ENCODE assay signal across 1 cellular context in genomic region chr5:33440482-33441240, GRCh38.
TF ChIP-seq lines count a peak whose summit lies in the region.

Gene TARS1, plus strand, starts transcription at chr5:33440965. Its CDS starts 122 bp downstream, at chr5:33441087.

TF ChIP-seq in HepG2, 621 proteins besides CTCF, POLR2A, EP300 and RAD21 (continued from another document and continues in another):
- TF ChIP-seq HNF1A (IDR thresholded peaks at IDR 0.05; ENCODE audit: low read depth) = 0 out of 2 replicates have a peak, but pooled peaks have one; percentile 11
- TF ChIP-seq HNF1A (CRISPR knock-in tag; IDR thresholded peaks at IDR 0.05; ENCODE audit: borderline replicate concordance) = peak; percentile 68; the same call in 1 of the 2 replicates
- no peak for TF ChIP-seq PCBP2 (optimal IDR thresholded peaks at IDR 0.05; ENCODE audit: low read depth, low read length, poor library complexity, severe bottlenecking)
- 0 out of 2 replicates have a peak, but pooled peaks have one; percentile 6 for TF ChIP-seq HCFC1 (IDR thresholded peaks at IDR 0.05; ENCODE audit: low read depth, low read length)
- no peak; the same call in 1 of the 2 replicates for TF ChIP-seq MAF1 (CRISPR knock-in tag; IDR thresholded peaks at IDR 0.05; ENCODE audit: borderline replicate concordance)
- TF ChIP-seq ZNF383 (CRISPR knock-in tag; IDR thresholded peaks at IDR 0.05; ENCODE audit: borderline replicate concordance) = no peak
- TF ChIP-seq RBAK (CRISPR knock-in tag; IDR thresholded peaks at IDR 0.05) = no peak
- peak; percentile 69; the same call in 1 of the 2 replicates for TF ChIP-seq SPEN (CRISPR knock-in tag; IDR thresholded peaks at IDR 0.05; ENCODE audit: low read depth)
- 0 out of 2 replicates have a peak, but pooled peaks have one; percentile 9 for TF ChIP-seq ZNF557 (CRISPR knock-in tag; IDR thresholded peaks at IDR 0.05)
- peak; percentile 87 for TF ChIP-seq ZNF574 (CRISPR knock-in tag; IDR thresholded peaks at IDR 0.05)
- TF ChIP-seq NR0B2 (CRISPR knock-in tag; IDR thresholded peaks at IDR 0.05) = no peak
- peak; percentile 84 for TF ChIP-seq IRF9 (CRISPR knock-in tag; IDR thresholded peaks at IDR 0.05; ENCODE audit: borderline replicate concordance)
- no peak for TF ChIP-seq NCOA5 (CRISPR knock-in tag; IDR thresholded peaks at IDR 0.05)
- TF ChIP-seq MBNL3 (CRISPR knock-in tag; conservative IDR thresholded peaks at IDR 0.05) = no peak
- TF ChIP-seq NFYC (CRISPR knock-in tag; IDR thresholded peaks at IDR 0.05) = peak; percentile 90
- peak; percentile 61; the same call in 1 of the 2 replicates for TF ChIP-seq HMGXB3 (CRISPR knock-in tag; IDR thresholded peaks at IDR 0.05; ENCODE audit: borderline replicate concordance)
- no peak for TF ChIP-seq ZNF670 (CRISPR knock-in tag; IDR thresholded peaks at IDR 0.05; ENCODE audit: borderline replicate concordance)
- TF ChIP-seq ATF6 (CRISPR knock-in tag; conservative IDR thresholded peaks at IDR 0.05) = no peak
- peak; percentile 37; the same call in 1 of the 2 replicates for TF ChIP-seq ZBTB3 (CRISPR knock-in tag; IDR thresholded peaks at IDR 0.05; ENCODE audit: borderline replicate concordance, low read depth)
- TF ChIP-seq ZNF329 (CRISPR knock-in tag; IDR thresholded peaks at IDR 0.05; ENCODE audit: low read depth) = no peak
- TF ChIP-seq SRSF1 (optimal IDR thresholded peaks at IDR 0.05; ENCODE audit: low read depth, low read length) = peak; percentile 33
- TF ChIP-seq YY1 (IDR thresholded peaks at IDR 0.05; ENCODE audit: insufficient read depth, insufficient replicate concordance, low read depth, low read length) = peak; percentile 71
- no peak for TF ChIP-seq FOXP1 (IDR thresholded peaks at IDR 0.05)
- no peak for TF ChIP-seq FOXP1 (CRISPR knock-in tag; IDR thresholded peaks at IDR 0.05)
- 0 out of 2 replicates have a peak, but pooled peaks have one; percentile 41 for TF ChIP-seq ZHX2 (IDR thresholded peaks at IDR 0.05; ENCODE audit: low read depth)
- TF ChIP-seq ZHX2 (CRISPR knock-in tag; IDR thresholded peaks at IDR 0.05; ENCODE audit: borderline replicate concordance) = no peak
- TF ChIP-seq GMEB2 (CRISPR knock-in tag; IDR thresholded peaks at IDR 0.05; ENCODE audit: low read depth) = no peak
- no peak for TF ChIP-seq TIGD3 (CRISPR knock-in tag; IDR thresholded peaks at IDR 0.05; ENCODE audit: borderline replicate concordance)
- TF ChIP-seq GTF3A (CRISPR knock-in tag; conservative IDR thresholded peaks at IDR 0.05) = no peak
